In genomic region chr22:43580351-43580750, GRCh38 we compare ENCODE assay signal across 6 cellular contexts.
"Had no signal": no experiment of that assay in that cellular context is flagged by ENCODE, and none has a peak within 500 bp of the region (broad histone marks: within the 10 kb centered on the region; RNA-seq: fewer than 3 reads in every experiment).

No MANE protein-coding gene starts in this region.

- H3K4me3 ChIP-seq: GM23248 had no signal

- ATAC-seq: HepG2 had no signal

- H3K27ac ChIP-seq: GM23248, HL-60 had no signal

- DNase-seq: GM23248, H9, HCEC 1CT, KBM-7 had no signal
